In the genomic region with DNA sequence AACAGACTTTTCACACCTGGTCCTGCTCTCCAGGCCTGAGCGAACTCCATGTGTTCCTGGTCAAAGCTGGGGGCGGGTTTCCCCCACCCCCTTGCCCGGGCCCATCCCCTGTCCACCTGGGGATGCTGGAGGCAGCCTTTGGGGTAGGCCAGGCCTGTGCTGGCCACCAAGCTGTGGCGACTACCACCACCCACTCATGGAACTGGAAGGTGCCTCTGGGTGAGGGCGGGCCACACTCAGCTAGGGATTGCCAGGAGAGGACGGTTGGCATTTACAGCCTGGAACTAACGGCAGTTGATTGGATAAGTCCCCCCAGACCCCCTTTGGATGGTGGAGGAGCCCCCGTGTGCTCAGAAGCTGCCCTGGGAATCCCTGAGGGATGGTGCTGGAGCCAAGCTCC, we compare ENCODE assay signal across 20 cellular contexts. TPM values are rescaled to one million over a fixed set of nuclear protein-coding genes. Genes with fewer than 3 reads are reported as not detected.
A peak's percentile ranks its signal among the peaks of the same experiment; 100 is the strongest.
DNase-seq lines count a peak whose midpoint lies in the region; FAIRE-seq and TF ChIP-seq lines count a peak whose summit lies in the region.
"Had no signal": no experiment of that assay in that cellular context is flagged by ENCODE, and none has a peak within 500 bp of the region (broad histone marks: within the 10 kb centered on the region; RNA-seq: fewer than 3 reads in every experiment).

No MANE protein-coding gene starts in this region.

- FAIRE-seq in HTR-8/SVneo (lab: Jason Lieb, UNC): no peak
- FAIRE-seq: A204.1, G401.6, GM18507, HepG2 had no signal

- no peaks in the 10 kb centered on the region for H3K9me3 ChIP-seq in osteoblast (ENCODE audit: low read depth, low read length)
- H3K9me3 ChIP-seq in MM.1S (replicated peaks; ENCODE audit: insufficient read depth, low read length): no peaks in the 10 kb centered on the region
- H3K9me3 ChIP-seq in left ventricle myocardium inferior (replicated peaks): peaks cover 30% of the 10 kb centered on the region
- H3K9me3 ChIP-seq in Karpas-422 (ENCODE audit: low read length): peaks cover 2% of the 10 kb centered on the region; the same call in 1 of the 2 replicates

- H3K4me3 ChIP-seq in osteoblast (ENCODE audit: insufficient read depth, low read length) (no peak overlapping the region), MM.1S (ENCODE audit: low read length) (no peak overlapping the region), left ventricle myocardium inferior (no peak overlapping the region), Karpas-422 (ENCODE audit: low read length) (no peak overlapping the region)

- no peak overlapping the region for H3K9ac ChIP-seq in MM.1S (ENCODE audit: low read length)
- H3K9ac ChIP-seq in Karpas-422 (ENCODE audit: low read length): no peak overlapping the region

- H3K4me1 ChIP-seq in osteoblast (ENCODE audit: insufficient read depth, low read length) (peaks cover 11% of the 10 kb centered on the region), MM.1S (ENCODE audit: low read length) (no peaks in the 10 kb centered on the region), left ventricle myocardium inferior (peaks cover 20% of the 10 kb centered on the region), Karpas-422 (ENCODE audit: low read length) (no peaks in the 10 kb centered on the region)

- H2AFZ ChIP-seq in osteoblast (ENCODE audit: low read length) (peak overlapping the region; percentile 20), MM.1S (ENCODE audit: low read length) (no peak overlapping the region), Karpas-422 (ENCODE audit: low read length) (no peak overlapping the region)

- H3K79me2 ChIP-seq in osteoblast (ENCODE audit: insufficient read depth, low read length): no peaks in the 10 kb centered on the region
- H3K79me2 ChIP-seq in MM.1S (ENCODE audit: low read length): no peaks in the 10 kb centered on the region
- no peaks in the 10 kb centered on the region for H3K79me2 ChIP-seq in Karpas-422 (ENCODE audit: low read length)

- H3K27ac ChIP-seq in osteoblast (ENCODE audit: low read depth, low read length): no peak overlapping the region
- no peak overlapping the region for H3K27ac ChIP-seq in MM.1S (ENCODE audit: low read length)
- H3K27ac ChIP-seq in left ventricle myocardium inferior (replicated peaks): no peak overlapping the region
- H3K27ac ChIP-seq in Karpas-422 (ENCODE audit: low read length): no peak overlapping the region

- TF ChIP-seq CTCF in GM13977 (IDR thresholded peaks at IDR 0.05; ENCODE audit: extremely low read depth, insufficient read depth, missing control alignments): no peak
- TF ChIP-seq CTCF in osteoblast (IDR thresholded peaks at IDR 0.05; ENCODE audit: extremely low read depth, low read depth, low read length): no peak
- TF ChIP-seq CTCF in MM.1S (IDR thresholded peaks at IDR 0.05; ENCODE audit: low read length): no peak
- TF ChIP-seq CTCF in left ventricle myocardium inferior (IDR thresholded peaks at IDR 0.05; ENCODE audit: borderline replicate concordance): no peak

- in situ Hi-C loops in GM13977 (cut with MboI; ENCODE audit: low pct_unique_long_range_greater_than_20kb, low sequenced_read_pairs, unreplicated experiment): no loop called here

- intact Hi-C loops in left ventricle myocardium inferior (cut with micrococcal nuclease): no loop called here

- no peaks in the 10 kb centered on the region for H4K20me1 ChIP-seq in osteoblast (ENCODE audit: insufficient read depth, low read length)
- H4K20me1 ChIP-seq in MM.1S (ENCODE audit: insufficient read depth, low read length): no peaks in the 10 kb centered on the region
- H4K20me1 ChIP-seq in Karpas-422 (ENCODE audit: insufficient read depth, low read depth, low read length): no peaks in the 10 kb centered on the region

- H3K27me3 ChIP-seq in osteoblast (ENCODE audit: insufficient read depth, low read length): no peaks in the 10 kb centered on the region
- peaks cover 17% of the 10 kb centered on the region for H3K27me3 ChIP-seq in MM.1S (replicated peaks; ENCODE audit: insufficient read depth, low read length)
- H3K27me3 ChIP-seq in left ventricle myocardium inferior (ENCODE audit: low read depth): no peaks in the 10 kb centered on the region
- no peaks in the 10 kb centered on the region for H3K27me3 ChIP-seq in Karpas-422 (ENCODE audit: low read length)

- H3K9me2 ChIP-seq in MM.1S (replicated peaks; ENCODE audit: insufficient read depth, low read length) (no peaks in the 10 kb centered on the region), Karpas-422 (replicated peaks; ENCODE audit: insufficient read depth, low read length) (no peaks in the 10 kb centered on the region)

- H3F3A ChIP-seq in MM.1S (ENCODE audit: insufficient read depth, low read length): no peaks in the 10 kb centered on the region

- no peak overlapping the region for H3K4me2 ChIP-seq in osteoblast (ENCODE audit: insufficient read depth, low read length)
- no peak overlapping the region for H3K4me2 ChIP-seq in MM.1S (ENCODE audit: low read depth, low read length)
- H3K4me2 ChIP-seq in Karpas-422 (ENCODE audit: low read depth, low read length, poor library complexity, severe bottlenecking): no peak overlapping the region

- H3K36me3 ChIP-seq in osteoblast (ENCODE audit: insufficient read depth, low read length): no peaks in the 10 kb centered on the region
- H3K36me3 ChIP-seq in MM.1S (replicated peaks; ENCODE audit: insufficient read depth, low read length): no peaks in the 10 kb centered on the region
- H3K36me3 ChIP-seq in left ventricle myocardium inferior: no peaks in the 10 kb centered on the region
- no peaks in the 10 kb centered on the region for H3K36me3 ChIP-seq in Karpas-422 (ENCODE audit: insufficient read depth, low read length)

- DNase-seq in GM13977 (ENCODE audit: low spot score): peak; percentile 16
- peak; percentile 43 for DNase-seq in islet precursor cell
- no peak for DNase-seq in osteoblast (ENCODE audit: insufficient read length, low spot score, missing footprints)
- DNase-seq in HTR-8/SVneo (ENCODE audit: insufficient read length, low spot score): no peak
- no peak for DNase-seq in MM.1S
- no peak for DNase-seq in left ventricle myocardium inferior
- no peak for DNase-seq in Karpas-422
- DNase-seq: Calu3; CD4-positive, alpha-beta T cell; DMS 273 treated with DMSO at 0.1 percent for 48 hours; DMS79; EL; GOT3; H9 had no signal

RNA-seq across cellular contexts. Expression of gene S100B, which starts 7.9 kb away (rescaled TPM):
- total RNA-seq in osteoblast: 0.29 and 1.4 TPM in 2 replicates
- 2.8 TPM for total RNA-seq in left ventricle myocardium inferior
- total RNA-seq in Karpas-422 (2014; rRNA removed; shearing (Covaris generic); ENCODE audit: low replicate concordance): not detected in 2 replicates
- total RNA-seq: B cell, Calu3, HepG2, HT1080 had no signal

RNA-seq across cellular contexts. Expression of gene PRMT2, which starts 38.4 kb away (rescaled TPM):
- total RNA-seq in osteoblast (134 and 136 TPM in 2 replicates), left ventricle myocardium inferior (56.4 TPM)
- 62.0 and 99.3 TPM in 2 replicates for total RNA-seq in Karpas-422 (2014; rRNA removed; shearing (Covaris generic); ENCODE audit: low replicate concordance)

Comparison
In these comparisons a context has a peak if more than half of its experiments do, and no peak if none do; other contexts are left out.
1. DNase-seq: peak in GM13977 (single experiment) and islet precursor cell (single experiment); none in osteoblast (single experiment), HTR-8/SVneo (single experiment), MM.1S (single experiment), left ventricle myocardium inferior (single experiment) and Karpas-422 (single experiment).